Comparison of ENCODE assay signal across 8 cellular contexts in genomic region chr5:181188700-181189362, GRCh38. TPM values are rescaled to one million over a fixed set of nuclear protein-coding genes. Genes with fewer than 3 reads are reported as not detected.
A peak's percentile ranks its signal among the peaks of the same experiment; 100 is the strongest.
DNase-seq lines count a peak whose midpoint lies in the region; ATAC-seq and TF ChIP-seq lines count a peak whose summit lies in the region.

No MANE protein-coding gene starts in this region.

- no peaks in the 10 kb centered on the region for H3K9me2 ChIP-seq in MM.1S (replicated peaks; ENCODE audit: insufficient read depth, low read length)

- H3K27ac ChIP-seq in MM.1S (ENCODE audit: low read length), result peak overlapping the region; percentile 75

- H2AFZ ChIP-seq in MM.1S (ENCODE audit: low read length), result peak overlapping the region; percentile 87

- H3K9ac ChIP-seq in MM.1S (ENCODE audit: low read length), result peak overlapping the region; percentile 74

- H3K4me3 Mint-ChIP-seq in CD14-positive monocyte, result peak overlapping the region; percentile 98
- H3K4me3 Mint-ChIP-seq in progenitor cell of endocrine pancreas (ENCODE audit: low read depth), result peak overlapping the region; percentile 87

- DNase-seq in CD14-positive monocyte (ENCODE audit: low spot score) (peak; percentile 66), MM.1S (peak; percentile 80), Right ventricle myocardium inferior (ENCODE audit: missing footprints) (peak; percentile 80), progenitor cell of endocrine pancreas (ENCODE audit: low spot score, unreplicated experiment) (peak; percentile 71), NCI-H345 treated with DMSO at 0.1 percent for 48 hours (lab: John Stamatoyannopoulos, UW; ENCODE audit: unreplicated experiment) (no peak)
- DNase-seq in activated effector memory CD4-positive, alpha-beta T cell treated with anti-CD3 and anti-CD28 coated beads, Interleukin-2, amount 50 U/mL, for 16 hours, result peak; percentile 93

- H3K36me3 Mint-ChIP-seq in CD14-positive monocyte, result peaks cover 0 to 3% of the 10 kb centered on the region in 2 donors
- peaks cover 1% of the 10 kb centered on the region for H3K36me3 Mint-ChIP-seq in progenitor cell of endocrine pancreas (ENCODE audit: insufficient read depth)

- peak overlapping the region; percentile 95 for H3K4me3 ChIP-seq in MM.1S (ENCODE audit: low read length)

- no peaks in the 10 kb centered on the region for H3K4me1 ChIP-seq in MM.1S (ENCODE audit: low read length)

- H3K4me1 Mint-ChIP-seq in CD14-positive monocyte, result peaks cover 49% of the 10 kb centered on the region
- H3K4me1 Mint-ChIP-seq in progenitor cell of endocrine pancreas (ENCODE audit: low read depth), result peaks cover 9% of the 10 kb centered on the region

- H3K27me3 Mint-ChIP-seq in CD14-positive monocyte (ENCODE audit: low read depth in 3 of 3), result peaks cover 15 to 47% (median 29%) of the 10 kb centered on the region in 3 donors
- peaks cover 15% of the 10 kb centered on the region for H3K27me3 Mint-ChIP-seq in progenitor cell of endocrine pancreas

- no peaks in the 10 kb centered on the region for H3K9me3 ChIP-seq in MM.1S (replicated peaks; ENCODE audit: insufficient read depth, low read length)

- H3K36me3 ChIP-seq in MM.1S (replicated peaks; ENCODE audit: insufficient read depth, low read length), result no peaks in the 10 kb centered on the region

- peak; percentile 24 for ATAC-seq in Right ventricle myocardium inferior
- no peak for ATAC-seq in GM18502 (IDR thresholded peaks at IDR 0.05; ENCODE audit: poor library complexity, unreplicated experiment)
- ATAC-seq in HG02981 (IDR thresholded peaks at IDR 0.05; ENCODE audit: unreplicated experiment), result no peak

- H3F3A ChIP-seq in MM.1S (ENCODE audit: insufficient read depth, low read length), result peaks cover 44% of the 10 kb centered on the region; the same call in 1 of the 2 replicates

- H3K4me2 ChIP-seq in MM.1S (ENCODE audit: low read depth, low read length), result peak overlapping the region; percentile 99

- H3K79me2 ChIP-seq in MM.1S (ENCODE audit: low read length), result no peaks in the 10 kb centered on the region

- TF ChIP-seq CTCF in CD14-positive monocyte (IDR thresholded peaks at IDR 0.05) (no peak), MM.1S (IDR thresholded peaks at IDR 0.05; ENCODE audit: low read length) (no peak), progenitor cell of endocrine pancreas (IDR thresholded peaks at IDR 0.05; ENCODE audit: unreplicated experiment) (no peak)

- H3K27ac Mint-ChIP-seq in CD14-positive monocyte, result peak overlapping the region; percentile 74 to 88 (median 79)
- H3K27ac Mint-ChIP-seq in progenitor cell of endocrine pancreas, result peak overlapping the region; percentile 99

- intact Hi-C loops in CD14-positive monocyte (cut with micrococcal nuclease) (loop anchor here (1.0 to 2.0 kb wide), 3 partner anchors 16 to 33 kb away; partner anchors contain the start of gene TRIM7 (in 1 of the 2)), Right ventricle myocardium inferior (cut with DNase I) (loop anchor here (1.0 to 5.0 kb wide), 3 partner anchors 33 to 387 kb away; partner anchors contain the start of genes MGAT1 and TRIM52)

- no peaks in the 10 kb centered on the region for H4K20me1 ChIP-seq in MM.1S (ENCODE audit: insufficient read depth, low read length)

- no peaks in the 10 kb centered on the region for H3K27me3 ChIP-seq in MM.1S (replicated peaks; ENCODE audit: insufficient read depth, low read length)

- H3K9me3 Mint-ChIP-seq in CD14-positive monocyte, result peaks cover 0 to 4% (median 4%) of the 10 kb centered on the region in 7 donors
- H3K9me3 Mint-ChIP-seq in progenitor cell of endocrine pancreas (ENCODE audit: low read depth), result no peaks in the 10 kb centered on the region

RNA-seq across cellular contexts. Expression of gene TRIM7, which starts 16.2 kb away (rescaled TPM):
- 10 to 100 TPM; 10.3 to 12.8 TPM for polyA plus RNA-seq in CD14-positive monocyte
- 14.4 TPM for total RNA-seq in Right ventricle myocardium inferior
- total RNA-seq in progenitor cell of endocrine pancreas, result not detected in 2 replicates

RNA-seq across cellular contexts. Expression of gene TRIM41, which starts 34.2 kb away (rescaled TPM):
- polyA plus RNA-seq in CD14-positive monocyte, result under 1 TPM; 0.12 to 0.24 TPM
- total RNA-seq in Right ventricle myocardium inferior (20.9 TPM), progenitor cell of endocrine pancreas (37.4 and 37.6 TPM in 2 replicates)

RNA-seq across cellular contexts. Expression of gene OR2V2, which starts 41.4 kb away (rescaled TPM):
- polyA plus RNA-seq in CD14-positive monocyte, result not detected
- total RNA-seq in Right ventricle myocardium inferior (not detected), progenitor cell of endocrine pancreas (not detected in 2 replicates)

RNA-seq across cellular contexts. Expression of gene RACK1, which starts 54.9 kb away (rescaled TPM):
- 1,000 to 10,000 TPM; 1,150 to 1,195 TPM for polyA plus RNA-seq in CD14-positive monocyte
- total RNA-seq in Right ventricle myocardium inferior (693 TPM), progenitor cell of endocrine pancreas (1,813 and 1,855 TPM in 2 replicates)

RNA-seq across cellular contexts. Expression of gene OR2V1, which starts 57.9 kb away (rescaled TPM):
- polyA plus RNA-seq in CD14-positive monocyte, result not detected
- total RNA-seq in Right ventricle myocardium inferior, result not detected
- total RNA-seq in progenitor cell of endocrine pancreas, result not detected in 2 replicates

Comparison
In these comparisons a context has a peak if more than half of its experiments do, and no peak if none do; other contexts are left out.
1. RNA of gene TRIM7, which starts 16.2 kb away (total RNA-seq): 14.4 TPM in Right ventricle myocardium inferior (single experiment); not detected in progenitor cell of endocrine pancreas; every median in the first group is over 10 times any median in the second.